8 cellular contexts compared by ENCODE assay signal in genomic region chr7:143240323-143241168, GRCh38. TPM values are rescaled to one million over a fixed set of nuclear protein-coding genes. Genes with fewer than 3 reads are reported as not detected.
DNase-seq lines count a peak whose midpoint lies in the region; ATAC-seq and TF ChIP-seq lines count a peak whose summit lies in the region.

No MANE protein-coding gene starts in this region.

- peaks cover 6% of the 10 kb centered on the region; the same call in 1 of the 2 replicates for H3K27me3 Mint-ChIP-seq in HFFc6 (ENCODE audit: insufficient read depth)

- H3K9me3 ChIP-seq in adrenal gland (replicated peaks in 1 of 3): peaks cover 0 to 4% (median 0%) of the 10 kb centered on the region in 3 donors
- H3K9me3 ChIP-seq in right cardiac atrium (ENCODE audit: control insufficient read depth, low read length): no peaks in the 10 kb centered on the region

- peaks cover 13% of the 10 kb centered on the region for H3K9me3 Mint-ChIP-seq in HFFc6

- H3K36me3 Mint-ChIP-seq in HFFc6 (ENCODE audit: low read depth): peaks cover 13% of the 10 kb centered on the region

- H3K27me3 ChIP-seq in adrenal gland: no peaks in the 10 kb centered on the region
- H3K27me3 ChIP-seq in right cardiac atrium (ENCODE audit: control insufficient read depth, insufficient read depth): no peaks in the 10 kb centered on the region

- peak overlapping the region; percentile 40; the same call in 1 of the 2 replicates for H3K4me3 Mint-ChIP-seq in HFFc6

- TF ChIP-seq CTCF in GM12865 (IDR thresholded peaks at IDR 0.05; ENCODE audit: insufficient read depth, low read depth, low read length, missing control alignments) (peak; percentile 89), HFFc6 (IDR thresholded peaks at IDR 0.05) (peak; percentile 96), adrenal gland (IDR thresholded peaks at IDR 0.05) (peak; percentile 82 to 96 (median 88))

- H3K4me3 ChIP-seq in GM12865 (ENCODE audit: low read depth, low read length): no peak overlapping the region
- no peak overlapping the region for H3K4me3 ChIP-seq in adrenal gland
- no peak overlapping the region for H3K4me3 ChIP-seq in right cardiac atrium (ENCODE audit: low read length)

- H3K36me3 ChIP-seq in adrenal gland (replicated peaks in 1 of 2): no peaks in the 10 kb centered on the region

- intact Hi-C loops in adrenal gland (cut with DNase I): loop anchor here (2.0 to 10.0 kb wide), 3 partner anchors 67 to 176 kb away; no protein-coding TSS in a partner anchor
- intact Hi-C loops in right cardiac atrium (cut with DNase I): loop anchor here in 3 of 4 donors (2.0 to 10.0 kb wide), 5 partner anchors 62 to 177 kb away; partner anchors contain the start of gene EPHA1 (in 1 of the 3)
- intact Hi-C loops in sciatic nerve (cut with DNase I): loop anchor here (10.0 kb wide), 2 partner anchors 64 to 174 kb away; no protein-coding TSS in a partner anchor

- DNase-seq in GM12865 (ENCODE audit: low read depth) (peak; percentile 84), HFFc6 (peak; percentile 73), NCI-H1048 (lab: John Stamatoyannopoulos, UW) (peak; percentile 8), SKM-1 (lab: John Stamatoyannopoulos, UW; ENCODE audit: unreplicated experiment) (peak; percentile 66), adrenal gland (peak; percentile 65 to 87 (median 77)), right cardiac atrium (peak; percentile 48 to 71 (median 61)), sciatic nerve (ENCODE audit: low spot score) (peak; percentile 82), NCI-H128 (lab: John Stamatoyannopoulos, UW; ENCODE audit: unreplicated experiment) (no peak)

- ATAC-seq in right cardiac atrium (peak; percentile 85 to 88), sciatic nerve (peak; percentile 92)

- TF ChIP-seq POLR2A in adrenal gland (IDR thresholded peaks at IDR 0.05): no peak

- H3K27ac ChIP-seq in adrenal gland (peak overlapping the region in 3 of 5 donors; percentile 18 to 65 (median 56)), right cardiac atrium (ENCODE audit: low read length) (no peak overlapping the region)

- 8 to 14% (median 12%) methylated on average over 8 of the region's 8 CpGs for WGBS in adrenal gland, 4 donors
- 12% methylated on average over 8 of the region's 8 CpGs for WGBS in right cardiac atrium

- H3K4me1 ChIP-seq in adrenal gland (replicated peaks in 1 of 2) (peaks cover 0 to 4% of the 10 kb centered on the region in 2 donors), right cardiac atrium (ENCODE audit: control insufficient read depth, insufficient read depth, low read length) (no peaks in the 10 kb centered on the region)

- H3K4me1 Mint-ChIP-seq in HFFc6 (ENCODE audit: low read depth): peaks cover 33% of the 10 kb centered on the region

- peak overlapping the region; percentile 53; the same call in 1 of the 2 replicates for H3K27ac Mint-ChIP-seq in HFFc6

RNA-seq across cellular contexts. Expression of gene TAS2R40, which starts 18.7 kb away (rescaled TPM):
- total RNA-seq in HFFc6 (2021; fragmentation: NEBNext Ultra II Directional; extraction: Animal tissue kit (Norgen Biotek cat#: 25700)): not detected
- total RNA-seq in adrenal gland: not detected
- not detected for polyA plus RNA-seq in adrenal gland
- not detected for total RNA-seq in right cardiac atrium
- not detected for polyA plus RNA-seq in right cardiac atrium
- total RNA-seq in sciatic nerve: not detected

RNA-seq across cellular contexts. Expression of gene GSTK1, which starts 22.7 kb away (rescaled TPM):
- total RNA-seq in HFFc6 (2021; fragmentation: NEBNext Ultra II Directional; extraction: Animal tissue kit (Norgen Biotek cat#: 25700)): 100 to 1,000 TPM in 2 of 6 experiments, 10 to 100 TPM in 4; 85.6 to 102 (median 89.4) TPM
- total RNA-seq in adrenal gland (100 to 1,000 TPM; 155 to 300 (median 202) TPM), right cardiac atrium (100 to 1,000 TPM; 182 to 249 (median 234) TPM), sciatic nerve (155 TPM)
- polyA plus RNA-seq in adrenal gland (100 to 1,000 TPM; 173 to 240 (median 229) TPM), right cardiac atrium (280 TPM)

RNA-seq across cellular contexts. Expression of gene TMEM139, which starts 44.2 kb away (rescaled TPM):
- total RNA-seq in HFFc6 (2021; fragmentation: NEBNext Ultra II Directional; extraction: Animal tissue kit (Norgen Biotek cat#: 25700)): under 1 TPM in 1 of 6 experiments, not detected in 5; 0.25 TPM
- total RNA-seq in adrenal gland: 1 to 10 TPM in 6 of 8 donors, under 1 TPM in 2; 0.54 to 4.8 (median 1.9) TPM
- 1 to 10 TPM; 1.9 to 7.5 (median 3.9) TPM for polyA plus RNA-seq in adrenal gland
- 1 to 10 TPM; 3.6 to 5.9 (median 4.5) TPM for total RNA-seq in right cardiac atrium
- polyA plus RNA-seq in right cardiac atrium: 10.9 TPM
- 10.9 TPM for total RNA-seq in sciatic nerve

RNA-seq across cellular contexts. Expression of gene CASP2, which starts 47.6 kb away (rescaled TPM):
- 10 to 100 TPM; 22.4 to 29.6 (median 25.0) TPM for total RNA-seq in HFFc6 (2021; fragmentation: NEBNext Ultra II Directional; extraction: Animal tissue kit (Norgen Biotek cat#: 25700))
- 10 to 100 TPM in 6 of 8 donors, 1 to 10 TPM in 2; 8.9 to 25.4 (median 14.3) TPM for total RNA-seq in adrenal gland
- polyA plus RNA-seq in adrenal gland: 10 to 100 TPM in 1 of 3 donors, 1 to 10 TPM in 2; 4.6 to 16.1 (median 5.3) TPM
- total RNA-seq in right cardiac atrium: 10 to 100 TPM in 3 of 4 donors, 1 to 10 TPM in 1; 9.2 to 10.6 (median 10.2) TPM
- polyA plus RNA-seq in right cardiac atrium: 4.5 TPM
- total RNA-seq in sciatic nerve: 33.8 TPM

RNA-seq across cellular contexts. Expression of gene TAS2R39, which starts 57.3 kb away (rescaled TPM):
- not detected for total RNA-seq in HFFc6 (2021; fragmentation: NEBNext Ultra II Directional; extraction: Animal tissue kit (Norgen Biotek cat#: 25700))
- total RNA-seq in adrenal gland (not detected), right cardiac atrium (not detected), sciatic nerve (not detected)
- polyA plus RNA-seq in adrenal gland (not detected), right cardiac atrium (not detected)
